In the genomic region with DNA sequence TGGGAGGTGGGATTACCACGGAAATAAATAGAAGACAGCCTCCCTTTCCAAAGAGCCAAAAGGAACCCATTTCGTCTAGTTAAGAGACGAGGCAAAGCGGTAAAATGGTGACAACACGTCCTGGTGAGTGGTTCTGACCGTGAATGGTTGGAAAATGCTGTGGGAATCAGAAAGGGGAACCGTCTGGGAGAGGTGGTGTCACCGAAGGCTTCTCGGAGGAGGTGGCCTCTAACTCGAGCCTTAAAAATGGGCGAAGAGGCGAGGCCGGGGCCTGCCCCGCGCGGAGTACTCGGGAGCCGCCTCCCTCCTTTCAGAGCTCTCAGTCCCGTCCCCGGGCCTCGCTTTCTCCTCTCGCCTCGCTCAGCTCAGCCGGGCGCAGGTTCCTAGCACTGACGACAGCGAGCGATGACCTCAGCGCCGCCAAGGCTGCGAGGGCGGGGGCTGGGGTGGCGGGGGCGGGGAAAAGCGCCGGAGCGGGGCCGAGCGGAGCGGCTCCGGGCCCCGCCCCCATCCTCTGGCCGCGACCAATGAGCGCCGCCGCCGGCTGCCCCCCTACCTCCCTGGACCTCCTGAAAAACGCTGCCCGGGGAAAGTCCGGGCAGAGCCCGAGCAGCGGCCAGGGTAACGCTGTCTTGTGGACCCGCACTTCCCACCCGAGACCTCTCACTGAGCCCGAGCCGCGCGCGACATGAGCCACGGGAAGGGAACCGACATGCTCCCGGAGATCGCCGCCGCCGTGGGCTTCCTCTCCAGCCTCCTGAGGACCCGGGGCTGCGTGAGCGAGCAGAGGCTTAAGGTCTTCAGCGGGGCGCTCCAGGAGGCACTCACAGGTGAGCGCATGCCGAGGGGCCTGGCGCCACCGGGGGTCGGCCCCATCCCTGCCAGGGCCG, we compare ENCODE assay signal across 1 cellular context.
TF ChIP-seq lines count a peak whose summit lies in the region.

A gene with protein sequence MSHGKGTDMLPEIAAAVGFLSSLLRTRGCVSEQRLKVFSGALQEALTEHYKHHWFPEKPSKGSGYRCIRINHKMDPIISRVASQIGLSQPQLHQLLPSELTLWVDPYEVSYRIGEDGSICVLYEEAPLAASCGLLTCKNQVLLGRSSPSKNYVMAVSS (plus strand): TSS at position 601 of the 890 bp plus-strand sequence. CDS start 88 bp downstream, at position 689.

TF ChIP-seq in K562, 482 proteins besides CTCF, POLR2A, EP300 and RAD21 (continued from another document and continues in another):
- TF ChIP-seq, protein P1, sequence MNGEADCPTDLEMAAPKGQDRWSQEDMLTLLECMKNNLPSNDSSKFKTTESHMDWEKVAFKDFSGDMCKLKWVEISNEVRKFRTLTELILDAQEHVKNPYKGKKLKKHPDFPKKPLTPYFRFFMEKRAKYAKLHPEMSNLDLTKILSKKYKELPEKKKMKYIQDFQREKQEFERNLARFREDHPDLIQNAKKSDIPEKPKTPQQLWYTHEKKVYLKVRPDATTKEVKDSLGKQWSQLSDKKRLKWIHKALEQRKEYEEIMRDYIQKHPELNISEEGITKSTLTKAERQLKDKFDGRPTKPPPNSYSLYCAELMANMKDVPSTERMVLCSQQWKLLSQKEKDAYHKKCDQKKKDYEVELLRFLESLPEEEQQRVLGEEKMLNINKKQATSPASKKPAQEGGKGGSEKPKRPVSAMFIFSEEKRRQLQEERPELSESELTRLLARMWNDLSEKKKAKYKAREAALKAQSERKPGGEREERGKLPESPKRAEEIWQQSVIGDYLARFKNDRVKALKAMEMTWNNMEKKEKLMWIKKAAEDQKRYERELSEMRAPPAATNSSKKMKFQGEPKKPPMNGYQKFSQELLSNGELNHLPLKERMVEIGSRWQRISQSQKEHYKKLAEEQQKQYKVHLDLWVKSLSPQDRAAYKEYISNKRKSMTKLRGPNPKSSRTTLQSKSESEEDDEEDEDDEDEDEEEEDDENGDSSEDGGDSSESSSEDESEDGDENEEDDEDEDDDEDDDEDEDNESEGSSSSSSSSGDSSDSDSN (IDR thresholded peaks at IDR 0.05; ENCODE audit: borderline replicate concordance in 1 of 2, low read depth in 2 of 2, low read length in 2 of 2): peak in 1 of 2 experiments; percentile 7; a peak in 2 of 4 replicates
- peak; percentile 52; the same call in 1 of the 2 replicates for TF ChIP-seq ZBTB1 (CRISPR knock-in tag; IDR thresholded peaks at IDR 0.05; ENCODE audit: borderline replicate concordance, low read depth)
- peak in 2 of 3 experiments; percentile 65 to 67 for TF ChIP-seq YY1 (IDR thresholded peaks at IDR 0.05; ENCODE audit: borderline replicate concordance in 1 of 3, control insufficient read depth in 1 of 3, extremely low read depth in 1 of 3, insufficient read depth in 3 of 3, insufficient read length in 1 of 3, insufficient replicate concordance in 2 of 3, low read depth in 1 of 3, low read length in 2 of 3)
- TF ChIP-seq NFXL1 (CRISPR knock-in tag; IDR thresholded peaks at IDR 0.05): no peak
- TF ChIP-seq ESRRA (IDR thresholded peaks at IDR 0.05; ENCODE audit: borderline replicate concordance, low read depth): peak; percentile 52; the same call in 1 of the 2 replicates
- no peak for TF ChIP-seq NR1H2 (CRISPR knock-in tag; IDR thresholded peaks at IDR 0.05)
- no peak for TF ChIP-seq PURB (CRISPR knock-in tag; IDR thresholded peaks at IDR 0.05; ENCODE audit: low read depth)
- TF ChIP-seq SMARCC2 (IDR thresholded peaks at IDR 0.05; ENCODE audit: low read depth): no peak
- no peak for TF ChIP-seq U2AF1 (optimal IDR thresholded peaks at IDR 0.05; ENCODE audit: low read depth, low read length)
- TF ChIP-seq LEF1 (IDR thresholded peaks at IDR 0.05): peak; percentile 46; the same call in 1 of the 2 replicates
- peak; percentile 23 for TF ChIP-seq PHF20 (IDR thresholded peaks at IDR 0.05; ENCODE audit: partially characterized antibody)
- TF ChIP-seq, protein P2, sequence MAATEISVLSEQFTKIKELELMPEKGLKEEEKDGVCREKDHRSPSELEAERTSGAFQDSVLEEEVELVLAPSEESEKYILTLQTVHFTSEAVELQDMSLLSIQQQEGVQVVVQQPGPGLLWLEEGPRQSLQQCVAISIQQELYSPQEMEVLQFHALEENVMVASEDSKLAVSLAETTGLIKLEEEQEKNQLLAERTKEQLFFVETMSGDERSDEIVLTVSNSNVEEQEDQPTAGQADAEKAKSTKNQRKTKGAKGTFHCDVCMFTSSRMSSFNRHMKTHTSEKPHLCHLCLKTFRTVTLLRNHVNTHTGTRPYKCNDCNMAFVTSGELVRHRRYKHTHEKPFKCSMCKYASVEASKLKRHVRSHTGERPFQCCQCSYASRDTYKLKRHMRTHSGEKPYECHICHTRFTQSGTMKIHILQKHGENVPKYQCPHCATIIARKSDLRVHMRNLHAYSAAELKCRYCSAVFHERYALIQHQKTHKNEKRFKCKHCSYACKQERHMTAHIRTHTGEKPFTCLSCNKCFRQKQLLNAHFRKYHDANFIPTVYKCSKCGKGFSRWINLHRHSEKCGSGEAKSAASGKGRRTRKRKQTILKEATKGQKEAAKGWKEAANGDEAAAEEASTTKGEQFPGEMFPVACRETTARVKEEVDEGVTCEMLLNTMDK (IDR thresholded peaks at IDR 0.05; ENCODE audit: borderline replicate concordance, insufficient read depth, low read depth, low read length, poor library complexity, severe bottlenecking): no peak
- peak; percentile 71 to 73; a peak in 2 of 4 replicates for TF ChIP-seq ARNT (IDR thresholded peaks at IDR 0.05)
- TF ChIP-seq, protein P3, sequence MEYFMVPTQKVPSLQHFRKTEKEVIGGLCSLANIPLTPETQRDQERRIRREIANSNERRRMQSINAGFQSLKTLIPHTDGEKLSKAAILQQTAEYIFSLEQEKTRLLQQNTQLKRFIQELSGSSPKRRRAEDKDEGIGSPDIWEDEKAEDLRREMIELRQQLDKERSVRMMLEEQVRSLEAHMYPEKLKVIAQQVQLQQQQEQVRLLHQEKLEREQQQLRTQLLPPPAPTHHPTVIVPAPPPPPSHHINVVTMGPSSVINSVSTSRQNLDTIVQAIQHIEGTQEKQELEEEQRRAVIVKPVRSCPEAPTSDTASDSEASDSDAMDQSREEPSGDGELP (CRISPR knock-in tag; IDR thresholded peaks at IDR 0.05; ENCODE audit: borderline replicate concordance): peak; percentile 71
- peak; percentile 50 for TF ChIP-seq FOXM1 (IDR thresholded peaks at IDR 0.05; ENCODE audit: low read depth)
- no peak for TF ChIP-seq FOXM1 (CRISPR knock-in tag; IDR thresholded peaks at IDR 0.05; ENCODE audit: low read depth)
- no peak for TF ChIP-seq ILF3 (IDR thresholded peaks at IDR 0.05; ENCODE audit: borderline replicate concordance)
- TF ChIP-seq, protein P4, sequence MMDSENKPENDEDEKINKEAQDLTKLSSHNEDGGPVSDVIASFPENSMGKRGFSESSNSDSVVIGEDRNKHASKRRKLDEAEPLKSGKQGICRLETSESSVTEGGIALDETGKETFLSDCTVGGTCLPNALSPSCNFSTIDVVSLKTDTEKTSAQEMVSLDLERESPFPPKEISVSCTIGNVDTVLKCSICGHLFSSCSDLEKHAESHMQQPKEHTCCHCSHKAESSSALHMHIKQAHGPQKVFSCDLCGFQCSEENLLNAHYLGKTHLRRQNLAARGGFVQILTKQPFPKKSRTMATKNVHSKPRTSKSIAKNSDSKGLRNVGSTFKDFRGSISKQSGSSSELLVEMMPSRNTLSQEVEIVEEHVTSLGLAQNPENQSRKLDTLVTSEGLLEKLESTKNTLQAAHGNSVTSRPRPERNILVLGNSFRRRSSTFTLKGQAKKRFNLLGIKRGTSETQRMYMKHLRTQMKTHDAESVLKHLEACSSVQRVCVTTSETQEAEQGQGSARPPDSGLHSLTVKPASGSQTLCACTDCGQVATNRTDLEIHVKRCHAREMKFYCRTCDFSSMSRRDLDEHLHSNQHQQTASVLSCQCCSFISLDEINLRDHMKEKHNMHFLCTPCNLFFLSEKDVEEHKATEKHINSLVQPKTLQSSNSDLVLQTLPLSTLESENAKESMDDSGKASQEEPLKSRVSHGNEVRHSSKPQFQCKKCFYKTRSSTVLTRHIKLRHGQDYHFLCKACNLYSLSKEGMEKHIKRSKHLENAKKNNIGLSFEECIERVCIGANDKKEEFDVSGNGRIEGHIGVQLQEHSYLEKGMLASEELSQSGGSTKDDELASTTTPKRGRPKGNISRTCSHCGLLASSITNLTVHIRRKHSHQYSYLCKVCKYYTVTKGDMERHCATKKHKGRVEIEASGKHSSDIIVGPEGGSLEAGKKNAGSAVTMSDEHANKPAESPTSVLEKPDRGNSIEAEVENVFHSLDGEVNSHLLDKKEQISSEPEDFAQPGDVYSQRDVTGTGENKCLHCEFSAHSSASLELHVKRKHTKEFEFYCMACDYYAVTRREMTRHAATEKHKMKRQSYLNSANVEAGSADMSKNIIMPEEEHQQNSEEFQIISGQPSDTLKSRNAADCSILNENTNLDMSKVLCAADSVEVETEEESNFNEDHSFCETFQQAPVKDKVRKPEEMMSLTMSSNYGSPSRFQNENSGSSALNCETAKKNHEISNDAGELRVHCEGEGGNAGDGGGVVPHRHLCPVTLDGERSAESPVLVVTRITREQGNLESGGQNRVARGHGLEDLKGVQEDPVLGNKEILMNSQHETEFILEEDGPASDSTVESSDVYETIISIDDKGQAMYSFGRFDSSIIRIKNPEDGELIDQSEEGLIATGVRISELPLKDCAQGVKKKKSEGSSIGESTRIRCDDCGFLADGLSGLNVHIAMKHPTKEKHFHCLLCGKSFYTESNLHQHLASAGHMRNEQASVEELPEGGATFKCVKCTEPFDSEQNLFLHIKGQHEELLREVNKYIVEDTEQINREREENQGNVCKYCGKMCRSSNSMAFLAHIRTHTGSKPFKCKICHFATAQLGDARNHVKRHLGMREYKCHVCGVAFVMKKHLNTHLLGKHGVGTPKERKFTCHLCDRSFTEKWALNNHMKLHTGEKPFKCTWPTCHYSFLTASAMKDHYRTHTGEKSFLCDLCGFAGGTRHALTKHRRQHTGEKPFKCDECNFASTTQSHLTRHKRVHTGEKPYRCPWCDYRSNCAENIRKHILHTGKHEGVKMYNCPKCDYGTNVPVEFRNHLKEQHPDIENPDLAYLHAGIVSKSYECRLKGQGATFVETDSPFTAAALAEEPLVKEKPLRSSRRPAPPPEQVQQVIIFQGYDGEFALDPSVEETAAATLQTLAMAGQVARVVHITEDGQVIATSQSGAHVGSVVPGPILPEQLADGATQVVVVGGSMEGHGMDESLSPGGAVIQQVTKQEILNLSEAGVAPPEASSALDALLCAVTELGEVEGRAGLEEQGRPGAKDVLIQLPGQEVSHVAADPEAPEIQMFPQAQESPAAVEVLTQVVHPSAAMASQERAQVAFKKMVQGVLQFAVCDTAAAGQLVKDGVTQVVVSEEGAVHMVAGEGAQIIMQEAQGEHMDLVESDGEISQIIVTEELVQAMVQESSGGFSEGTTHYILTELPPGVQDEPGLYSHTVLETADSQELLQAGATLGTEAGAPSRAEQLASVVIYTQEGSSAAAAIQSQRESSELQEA (IDR thresholded peaks at IDR 0.05; ENCODE audit: low read depth): no peak
- peak; percentile 80 for TF ChIP-seq SP1 (CRISPR knock-in tag; IDR thresholded peaks at IDR 0.05)
- TF ChIP-seq, protein P5, sequence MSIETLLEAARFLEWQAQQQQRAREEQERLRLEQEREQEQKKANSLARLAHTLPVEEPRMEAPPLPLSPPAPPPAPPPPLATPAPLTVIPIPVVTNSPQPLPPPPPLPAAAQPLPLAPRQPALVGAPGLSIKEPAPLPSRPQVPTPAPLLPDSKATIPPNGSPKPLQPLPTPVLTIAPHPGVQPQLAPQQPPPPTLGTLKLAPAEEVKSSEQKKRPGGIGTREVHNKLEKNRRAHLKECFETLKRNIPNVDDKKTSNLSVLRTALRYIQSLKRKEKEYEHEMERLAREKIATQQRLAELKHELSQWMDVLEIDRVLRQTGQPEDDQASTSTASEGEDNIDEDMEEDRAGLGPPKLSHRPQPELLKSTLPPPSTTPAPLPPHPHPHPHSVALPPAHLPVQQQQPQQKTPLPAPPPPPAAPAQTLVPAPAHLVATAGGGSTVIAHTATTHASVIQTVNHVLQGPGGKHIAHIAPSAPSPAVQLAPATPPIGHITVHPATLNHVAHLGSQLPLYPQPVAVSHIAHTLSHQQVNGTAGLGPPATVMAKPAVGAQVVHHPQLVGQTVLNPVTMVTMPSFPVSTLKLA (conservative IDR thresholded peaks at IDR 0.05): peak in 1 of 2 experiments; percentile 15; a peak in 1 of 4 replicates
- TF ChIP-seq TAF1 (IDR thresholded peaks at IDR 0.05; ENCODE audit: control insufficient read depth, extremely low read depth, insufficient read depth, low read length, severe bottlenecking): peak; percentile 72
- TF ChIP-seq LARP7 (IDR thresholded peaks at IDR 0.05): peak; percentile 54; the same call in 1 of the 2 replicates
- TF ChIP-seq, protein P6, sequence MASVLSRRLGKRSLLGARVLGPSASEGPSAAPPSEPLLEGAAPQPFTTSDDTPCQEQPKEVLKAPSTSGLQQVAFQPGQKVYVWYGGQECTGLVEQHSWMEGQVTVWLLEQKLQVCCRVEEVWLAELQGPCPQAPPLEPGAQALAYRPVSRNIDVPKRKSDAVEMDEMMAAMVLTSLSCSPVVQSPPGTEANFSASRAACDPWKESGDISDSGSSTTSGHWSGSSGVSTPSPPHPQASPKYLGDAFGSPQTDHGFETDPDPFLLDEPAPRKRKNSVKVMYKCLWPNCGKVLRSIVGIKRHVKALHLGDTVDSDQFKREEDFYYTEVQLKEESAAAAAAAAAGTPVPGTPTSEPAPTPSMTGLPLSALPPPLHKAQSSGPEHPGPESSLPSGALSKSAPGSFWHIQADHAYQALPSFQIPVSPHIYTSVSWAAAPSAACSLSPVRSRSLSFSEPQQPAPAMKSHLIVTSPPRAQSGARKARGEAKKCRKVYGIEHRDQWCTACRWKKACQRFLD (CRISPR knock-in tag; IDR thresholded peaks at IDR 0.05): 0 out of 2 replicates have a peak, but pooled peaks have one; percentile 17
- TF ChIP-seq SMAD4 (CRISPR knock-in tag; conservative IDR thresholded peaks at IDR 0.05): peak; percentile 66; the same call in 1 of the 2 replicates
- 0 out of 2 replicates have a peak, but pooled peaks have one; percentile 74 for TF ChIP-seq ZNF224 (CRISPR knock-in tag; IDR thresholded peaks at IDR 0.05)
- peak; percentile 72 for TF ChIP-seq CCNT2 (IDR thresholded peaks at IDR 0.05; ENCODE audit: borderline replicate concordance, extremely low read depth, insufficient read length, low read depth, low read length)
- TF ChIP-seq HIVEP1 (CRISPR knock-in tag; IDR thresholded peaks at IDR 0.05): no peak
- TF ChIP-seq, protein P7, sequence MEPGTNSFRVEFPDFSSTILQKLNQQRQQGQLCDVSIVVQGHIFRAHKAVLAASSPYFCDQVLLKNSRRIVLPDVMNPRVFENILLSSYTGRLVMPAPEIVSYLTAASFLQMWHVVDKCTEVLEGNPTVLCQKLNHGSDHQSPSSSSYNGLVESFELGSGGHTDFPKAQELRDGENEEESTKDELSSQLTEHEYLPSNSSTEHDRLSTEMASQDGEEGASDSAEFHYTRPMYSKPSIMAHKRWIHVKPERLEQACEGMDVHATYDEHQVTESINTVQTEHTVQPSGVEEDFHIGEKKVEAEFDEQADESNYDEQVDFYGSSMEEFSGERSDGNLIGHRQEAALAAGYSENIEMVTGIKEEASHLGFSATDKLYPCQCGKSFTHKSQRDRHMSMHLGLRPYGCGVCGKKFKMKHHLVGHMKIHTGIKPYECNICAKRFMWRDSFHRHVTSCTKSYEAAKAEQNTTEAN (CRISPR knock-in tag; IDR thresholded peaks at IDR 0.05): peak; percentile 75; the same call in 1 of the 2 replicates
- peak; percentile 36 for TF ChIP-seq NEUROD1 (IDR thresholded peaks at IDR 0.05; ENCODE audit: borderline replicate concordance, low read depth, low read length, partially characterized antibody)
- peak; percentile 80 for TF ChIP-seq GTF2A2 (tag; IDR thresholded peaks at IDR 0.05)
- peak; percentile 93; the same call in 1 of the 2 replicates for TF ChIP-seq FOXK1 (CRISPR knock-in tag; IDR thresholded peaks at IDR 0.05; ENCODE audit: borderline replicate concordance)
- TF ChIP-seq KDM2B (CRISPR knock-in tag; IDR thresholded peaks at IDR 0.05): peak; percentile 92
- peak; percentile 59; the same call in 1 of the 2 replicates for TF ChIP-seq RB1 (IDR thresholded peaks at IDR 0.05; ENCODE audit: low read depth)
- peak; percentile 31 for TF ChIP-seq POU5F1 (IDR thresholded peaks at IDR 0.05; ENCODE audit: borderline replicate concordance, low read depth, low read length, partially characterized antibody)
- TF ChIP-seq ZKSCAN1 (IDR thresholded peaks at IDR 0.05; ENCODE audit: low read depth, low read length): 0 out of 2 replicates have a peak, but pooled peaks have one; percentile 37
